In genomic region chr17:75064867-75065561, GRCh38 we compare ENCODE assay signal across 1 cellular context.
TF ChIP-seq lines count a peak whose summit lies in the region.

No MANE protein-coding gene starts in this region.

TF ChIP-seq in IMR-90, 13 proteins besides CTCF, POLR2A, EP300 and RAD21:
- TF ChIP-seq FOS (IDR thresholded peaks at IDR 0.05; ENCODE audit: low read depth, low read length): no peak
- no peak for TF ChIP-seq MAZ (IDR thresholded peaks at IDR 0.05; ENCODE audit: borderline replicate concordance, low read depth, low read length)
- no peak for TF ChIP-seq SMC3 (IDR thresholded peaks at IDR 0.05; ENCODE audit: low read depth, low read length)
- no peak for TF ChIP-seq MXI1 (IDR thresholded peaks at IDR 0.05; ENCODE audit: borderline replicate concordance, low read depth, low read length)
- TF ChIP-seq ELK1 (IDR thresholded peaks at IDR 0.05; ENCODE audit: borderline replicate concordance, low read depth, low read length): no peak
- no peak for TF ChIP-seq CEBPB (IDR thresholded peaks at IDR 0.05; ENCODE audit: low read depth, low read length)
- no peak for TF ChIP-seq CHD1 (IDR thresholded peaks at IDR 0.05; ENCODE audit: low read depth, low read length)
- TF ChIP-seq MAFK (IDR thresholded peaks at IDR 0.05; ENCODE audit: low read depth, low read length): no peak
- TF ChIP-seq RFX5 (IDR thresholded peaks at IDR 0.05; ENCODE audit: low read depth, low read length): no peak
- TF ChIP-seq BHLHE40 (IDR thresholded peaks at IDR 0.05; ENCODE audit: low read depth, low read length): no peak
- TF ChIP-seq NFE2L2 (IDR thresholded peaks at IDR 0.05; ENCODE audit: low read depth, low read length): no peak
- TF ChIP-seq USF2 (IDR thresholded peaks at IDR 0.05; ENCODE audit: low read depth, low read length): no peak
- no peak for TF ChIP-seq RCOR1 (IDR thresholded peaks at IDR 0.05; ENCODE audit: insufficient replicate concordance, low read length)
